In the genomic region with DNA sequence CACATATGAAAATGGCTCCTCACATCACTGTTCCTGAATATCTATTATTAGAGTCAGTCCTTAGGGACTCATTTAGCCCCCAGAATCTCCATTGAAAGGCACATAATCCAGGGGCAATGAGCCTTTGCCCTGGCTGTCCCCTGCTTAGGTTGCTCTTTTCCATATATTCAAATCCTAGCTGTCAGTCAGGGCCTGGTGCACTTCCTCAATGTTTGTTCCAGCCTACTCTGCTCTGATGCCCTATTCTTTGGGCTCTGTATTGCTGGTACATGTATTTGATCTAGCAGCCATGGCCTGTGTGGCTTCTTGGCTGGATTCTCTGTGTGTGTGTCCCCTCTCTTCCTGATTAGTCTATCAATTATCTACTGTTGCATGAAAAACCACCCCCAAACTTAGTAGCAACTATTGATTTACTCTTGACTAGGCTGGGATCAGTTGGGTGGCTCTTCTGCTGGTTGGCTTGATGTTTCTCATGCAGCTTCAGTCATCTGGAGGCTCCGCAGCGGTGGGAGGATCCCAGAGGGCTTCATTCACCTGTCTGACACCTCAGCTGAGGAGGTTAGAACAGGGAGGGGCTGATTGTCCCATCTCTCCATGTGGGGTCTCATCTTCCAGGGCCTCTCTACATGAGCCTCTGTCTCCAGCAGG, we compare ENCODE assay signal across 29 cellular contexts.
"Had no signal": no experiment of that assay in that cellular context is flagged by ENCODE, and none has a peak within 500 bp of the region (broad histone marks: within the 10 kb centered on the region; RNA-seq: fewer than 3 reads in every experiment).

No MANE protein-coding gene starts in this region.

- H3K27me3 Mint-ChIP-seq: activated CD4-positive, alpha-beta memory T cell treated with anti-CD3 and anti-CD28 coated beads for 36 hours; activated CD4-positive, alpha-beta T cell treated with anti-CD3 and anti-CD28 coated beads for 36 hours; activated CD4-positive, alpha-beta T cell treated with anti-CD3 and anti-CD28 coated beads, Interleukin-2, amount 10 ng/mL, durations not matched to agents 24 days and 14 days; activated CD8-positive, alpha-beta memory T cell treated with anti-CD3 and anti-CD28 coated beads, Interleukin-2, amount 10 ng/mL, durations not matched to agents 7 days and 5 days; activated naive CD4-positive, alpha-beta T cell treated with anti-CD3 and anti-CD28 coated beads, Interleukin-2, amount 10 ng/mL, durations not matched to agents 7 days and 5 days; activated naive CD8-positive, alpha-beta T cell treated with anti-CD3 and anti-CD28 coated beads, Interleukin-2, amount 10 ng/mL, durations not matched to agents 7 days and 5 days; brain; T-helper 17 cell had no signal

- H3K4me3 Mint-ChIP-seq: activated CD4-positive, alpha-beta memory T cell treated with anti-CD3 and anti-CD28 coated beads for 36 hours; activated CD4-positive, alpha-beta T cell treated with anti-CD3 and anti-CD28 coated beads for 36 hours; activated CD4-positive, alpha-beta T cell treated with anti-CD3 and anti-CD28 coated beads, Interleukin-2, amount 10 ng/mL, durations not matched to agents 24 days and 14 days; activated CD8-positive, alpha-beta memory T cell treated with anti-CD3 and anti-CD28 coated beads, Interleukin-2, amount 10 ng/mL, durations not matched to agents 7 days and 5 days; activated CD8-positive, alpha-beta T cell treated with anti-CD3 and anti-CD28 coated beads, Interleukin-2, amount 10 ng/mL, durations not matched to agents 7 days and 5 days; activated naive CD4-positive, alpha-beta T cell treated with anti-CD3 and anti-CD28 coated beads, Interleukin-2, amount 10 ng/mL, durations not matched to agents 7 days and 5 days; activated naive CD8-positive, alpha-beta T cell treated with anti-CD3 and anti-CD28 coated beads, Interleukin-2, amount 10 ng/mL, durations not matched to agents 7 days and 5 days; brain; T-helper 17 cell had no signal

- H3K36me3 ChIP-seq: ascending aorta, breast epithelium, cardiac muscle cell, colonic mucosa, gastrocnemius medialis, heart left ventricle had no signal

- ATAC-seq: activated CD4-positive, alpha-beta T cell treated with anti-CD3 and anti-CD28 coated beads for 36 hours; activated CD8-positive, alpha-beta memory T cell treated with anti-CD3 and anti-CD28 coated beads, Interleukin-2, amount 10 ng/mL, durations not matched to agents 7 days and 5 days; activated CD8-positive, alpha-beta T cell treated with anti-CD3 and anti-CD28 coated beads, Interleukin-2, amount 10 ng/mL, durations not matched to agents 7 days and 5 days; activated naive CD4-positive, alpha-beta T cell treated with anti-CD3 and anti-CD28 coated beads, Interleukin-2, amount 50 U/mL, for 72 hours; foreskin keratinocyte; gastrocnemius medialis; heart left ventricle; T-helper 17 cell had no signal

- H3K9me3 Mint-ChIP-seq: activated CD4-positive, alpha-beta memory T cell treated with anti-CD3 and anti-CD28 coated beads for 36 hours; activated naive CD4-positive, alpha-beta T cell treated with anti-CD3 and anti-CD28 coated beads, Interleukin-2, amount 10 ng/mL, durations not matched to agents 7 days and 5 days; activated naive CD4-positive, alpha-beta T cell treated with anti-CD3 and anti-CD28 coated beads, Interleukin-2, amount 50 U/mL, for 72 hours; activated naive CD8-positive, alpha-beta T cell treated with anti-CD3 and anti-CD28 coated beads, Interleukin-2, amount 10 ng/mL, durations not matched to agents 7 days and 5 days; brain had no signal

- H3K9me3 ChIP-seq: ascending aorta, breast epithelium, colonic mucosa, gastrocnemius medialis, heart left ventricle had no signal

- H3K4me1 Mint-ChIP-seq: activated CD4-positive, alpha-beta T cell treated with anti-CD3 and anti-CD28 coated beads for 36 hours; activated CD4-positive, alpha-beta T cell treated with anti-CD3 and anti-CD28 coated beads, Interleukin-2, amount 10 ng/mL, durations not matched to agents 24 days and 14 days; activated CD8-positive, alpha-beta memory T cell treated with anti-CD3 and anti-CD28 coated beads, Interleukin-2, amount 10 ng/mL, durations not matched to agents 7 days and 5 days; activated naive CD4-positive, alpha-beta T cell treated with anti-CD3 and anti-CD28 coated beads, Interleukin-2, amount 10 ng/mL, durations not matched to agents 7 days and 5 days; activated naive CD8-positive, alpha-beta T cell treated with anti-CD3 and anti-CD28 coated beads, Interleukin-2, amount 10 ng/mL, durations not matched to agents 7 days and 5 days; T-helper 17 cell had no signal

- H3K4me1 ChIP-seq: ascending aorta, breast epithelium, colonic mucosa, gastrocnemius medialis, heart left ventricle had no signal

- H3K27ac ChIP-seq: ascending aorta, breast epithelium, cardiac muscle cell, colonic mucosa, epithelial cell of prostate, foreskin keratinocyte, gastrocnemius medialis, heart left ventricle had no signal

- DNase-seq: activated CD4-positive, alpha-beta memory T cell treated with anti-CD3 and anti-CD28 coated beads for 36 hours; activated CD4-positive, alpha-beta T cell treated with anti-CD3 and anti-CD28 coated beads for 36 hours; activated CD4-positive, alpha-beta T cell treated with anti-CD3 and anti-CD28 coated beads, Interleukin-2, amount 10 ng/mL, durations not matched to agents 24 days and 14 days; activated CD4-positive, CD25-positive, alpha-beta regulatory T cell; activated CD4-positive, CD25-positive, alpha-beta regulatory T cell treated with anti-CD3 and anti-CD28 coated beads, Interleukin-2, amount 50 U/mL, for 72 hours; activated CD8-positive, alpha-beta memory T cell treated with anti-CD3 and anti-CD28 coated beads, Interleukin-2, amount 10 ng/mL, durations not matched to agents 7 days and 5 days; activated CD8-positive, alpha-beta memory T cell treated with anti-CD3 and anti-CD28 coated beads, Interleukin-2, amount 50 U/mL, for 4 hours; activated CD8-positive, alpha-beta T cell treated with anti-CD3 and anti-CD28 coated beads, Interleukin-2, amount 10 ng/mL, durations not matched to agents 7 days and 5 days; activated gamma-delta T cell; activated naive CD4-positive, alpha-beta T cell; activated naive CD4-positive, alpha-beta T cell treated with anti-CD3 and anti-CD28 coated beads, Interleukin-2, amount 10 ng/mL, durations not matched to agents 7 days and 5 days; activated naive CD8-positive, alpha-beta T cell treated with anti-CD3 and anti-CD28 coated beads, Interleukin-2, amount 10 ng/mL, durations not matched to agents 7 days and 5 days; activated T-cell treated with anti-CD3 and anti-CD28 coated beads, Interleukin-2, amount 50 U/mL, for 1 hour; activated T-cell treated with anti-CD3 and anti-CD28 coated beads, Interleukin-2, amount 50 U/mL, for 48 hours; central memory CD4-positive, alpha-beta T cell; cerebellar nuclear complex; colonic mucosa; effector CD8-positive, alpha-beta T cell; foreskin keratinocyte; gastrocnemius medialis; glutamatergic neuron; heart left ventricle; T-helper 17 cell had no signal

- H3K4me3 ChIP-seq: ascending aorta, breast epithelium, cardiac muscle cell, colonic mucosa, gastrocnemius medialis, heart left ventricle had no signal

- H3K27ac Mint-ChIP-seq: activated CD4-positive, alpha-beta memory T cell treated with anti-CD3 and anti-CD28 coated beads for 36 hours; activated CD4-positive, alpha-beta T cell treated with anti-CD3 and anti-CD28 coated beads for 36 hours; activated CD4-positive, alpha-beta T cell treated with anti-CD3 and anti-CD28 coated beads, Interleukin-2, amount 10 ng/mL, durations not matched to agents 24 days and 14 days; activated CD8-positive, alpha-beta memory T cell treated with anti-CD3 and anti-CD28 coated beads, Interleukin-2, amount 10 ng/mL, durations not matched to agents 7 days and 5 days; activated CD8-positive, alpha-beta T cell treated with anti-CD3 and anti-CD28 coated beads, Interleukin-2, amount 10 ng/mL, durations not matched to agents 7 days and 5 days; activated naive CD4-positive, alpha-beta T cell treated with anti-CD3 and anti-CD28 coated beads, Interleukin-2, amount 10 ng/mL, durations not matched to agents 7 days and 5 days; activated naive CD4-positive, alpha-beta T cell treated with anti-CD3 and anti-CD28 coated beads, Interleukin-2, amount 50 U/mL, for 72 hours; activated naive CD8-positive, alpha-beta T cell treated with anti-CD3 and anti-CD28 coated beads, Interleukin-2, amount 10 ng/mL, durations not matched to agents 7 days and 5 days; brain; T-helper 17 cell had no signal

- H3K36me3 Mint-ChIP-seq: activated naive CD4-positive, alpha-beta T cell treated with anti-CD3 and anti-CD28 coated beads, Interleukin-2, amount 50 U/mL, for 72 hours; brain had no signal

- H3K27me3 ChIP-seq: ascending aorta, breast epithelium, cardiac muscle cell, colonic mucosa, foreskin keratinocyte, gastrocnemius medialis, heart left ventricle had no signal
